In the genomic region with DNA sequence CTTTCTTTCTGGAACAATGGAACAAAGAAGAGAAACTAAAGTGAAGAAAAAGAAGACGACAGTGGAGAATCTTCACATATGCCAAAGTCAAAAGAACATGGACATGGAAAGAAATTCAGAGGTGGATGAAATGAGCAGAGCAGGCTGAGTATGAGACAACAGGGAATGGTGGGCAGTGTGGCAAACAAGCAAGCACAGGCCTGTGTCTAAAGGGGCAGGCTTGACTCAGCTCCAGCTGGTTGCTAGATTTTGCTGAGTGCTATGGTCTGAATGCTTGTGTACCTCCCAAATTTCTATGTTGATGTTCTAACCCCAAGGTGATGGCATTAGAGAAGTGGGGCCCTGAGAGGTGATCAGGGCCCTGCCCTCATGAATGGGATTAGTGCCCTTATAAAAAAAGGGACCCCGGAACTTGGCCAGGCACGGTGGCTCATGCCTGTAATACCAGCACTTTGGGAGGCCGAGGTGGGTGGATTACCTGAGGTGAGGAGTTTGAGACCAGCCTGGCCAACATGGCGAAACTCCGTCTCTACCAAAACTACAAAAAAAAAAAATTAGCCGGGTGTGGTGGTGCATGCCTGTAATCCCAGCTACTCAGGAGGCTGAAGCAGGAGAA, we compare ENCODE assay signal across 19 cellular contexts. TPM values are rescaled to one million over a fixed set of nuclear protein-coding genes. Genes with fewer than 3 reads are reported as not detected.
DNase-seq lines count a peak whose midpoint lies in the region; ATAC-seq, FAIRE-seq and TF ChIP-seq lines count a peak whose summit lies in the region.
"Had no signal": no experiment of that assay in that cellular context is flagged by ENCODE, and none has a peak within 500 bp of the region (broad histone marks: within the 10 kb centered on the region; RNA-seq: fewer than 3 reads in every experiment).

No MANE protein-coding gene starts in this region.

- H3K9me3 ChIP-seq in Caco-2: no peaks in the 10 kb centered on the region
- H3K9me3 ChIP-seq: BLaER1, heart left ventricle, neutrophil, thoracic aorta had no signal

- peak overlapping the region; percentile 12 for H3K27ac Mint-ChIP-seq in Caco-2 (ENCODE audit: unreplicated experiment)
- peak overlapping the region; percentile 87 to 90 for H3K27ac Mint-ChIP-seq in natural killer cell treated with Interleukin-12 subunit alpha and Interleukin-12 subunit beta and Interleukin-15 and Interleukin-18, amount 100 ng/mL, for 72 hours
- H3K27ac Mint-ChIP-seq: memory B cell had no signal

- intact Hi-C loops in Caco-2 (cut with micrococcal nuclease; ENCODE audit: unreplicated experiment): no loop called here

- CTCF ChIA-PET in Caco-2 (lab: Charles Lee): interaction anchor here (0.7 to 4.2 kb wide), 4 partner anchors 35 to 77 kb away, joined by 3 to 69 read pairs (median 4); no protein-coding TSS in a partner anchor

- H3K36me3 ChIP-seq in Caco-2 (ENCODE audit: control insufficient read depth, insufficient read depth, low read length): peaks cover 11% of the 10 kb centered on the region
- H3K36me3 ChIP-seq in bronchial epithelial cell (ENCODE audit: control insufficient read depth, insufficient read depth, low read length): peaks cover 34% of the 10 kb centered on the region

- H3K4me3 ChIP-seq in Caco-2 (ENCODE audit: low read depth, low read length) (no peak overlapping the region), bronchial epithelial cell (ENCODE audit: low read depth, low read length) (no peak overlapping the region)
- H3K4me3 ChIP-seq: BLaER1, heart left ventricle, K562, thoracic aorta had no signal

- H3K27me3 ChIP-seq in Caco-2 (replicated peaks; ENCODE audit: control insufficient read depth, insufficient read depth, low read length) (no peaks in the 10 kb centered on the region), bronchial epithelial cell (ENCODE audit: control insufficient read depth, insufficient read depth, low read length) (no peaks in the 10 kb centered on the region)
- H3K27me3 ChIP-seq: BLaER1, heart left ventricle, neutrophil had no signal

- H3K4me1 Mint-ChIP-seq in Caco-2 (ENCODE audit: low read depth, unreplicated experiment): peaks cover 39% of the 10 kb centered on the region
- peaks cover 34 to 38% of the 10 kb centered on the region in 2 donors for H3K4me1 Mint-ChIP-seq in natural killer cell treated with Interleukin-12 subunit alpha and Interleukin-12 subunit beta and Interleukin-15 and Interleukin-18, amount 100 ng/mL, for 72 hours (ENCODE audit: low read depth in 2 of 2)

- peaks cover 33% of the 10 kb centered on the region for H3K4me1 ChIP-seq in Caco-2
- H3K4me1 ChIP-seq: BLaER1 had no signal

- FAIRE-seq in HTR-8/SVneo (lab: Jason Lieb, UNC) (peak; percentile 54), bronchial epithelial cell (lab: Jason Lieb, UNC) (no peak)
- FAIRE-seq: K562 had no signal

- POLR2A ChIA-PET in Caco-2 (lab: Charles Lee): no interaction called here

- BruUV-seq in Caco-2 (replicated peaks; lab: Mats Ljungman, UMichigan): no TSS peak

- no peak overlapping the region for H3K4me3 Mint-ChIP-seq in Caco-2 (ENCODE audit: unreplicated experiment)
- H3K4me3 Mint-ChIP-seq in natural killer cell treated with Interleukin-12 subunit alpha and Interleukin-12 subunit beta and Interleukin-15 and Interleukin-18, amount 100 ng/mL, for 72 hours: peak overlapping the region; percentile 32
- H3K4me3 Mint-ChIP-seq: memory B cell had no signal

- H3K9me3 Mint-ChIP-seq in Caco-2 (ENCODE audit: unreplicated experiment): no peaks in the 10 kb centered on the region
- H3K9me3 Mint-ChIP-seq in natural killer cell treated with Interleukin-12 subunit alpha and Interleukin-12 subunit beta and Interleukin-15 and Interleukin-18, amount 100 ng/mL, for 72 hours: no peaks in the 10 kb centered on the region
- H3K9me3 Mint-ChIP-seq: memory B cell had no signal

- ATAC-seq in natural killer cell treated with Interleukin-12 subunit alpha and Interleukin-12 subunit beta and Interleukin-15 and Interleukin-18, amount 100 ng/mL, for 72 hours: no peak
- ATAC-seq: heart left ventricle, K562, right cardiac atrium had no signal

- peaks cover 100% of the 10 kb centered on the region for H3K36me3 Mint-ChIP-seq in Caco-2 (ENCODE audit: insufficient read depth, unreplicated experiment)
- peaks cover 6% of the 10 kb centered on the region for H3K36me3 Mint-ChIP-seq in natural killer cell treated with Interleukin-12 subunit alpha and Interleukin-12 subunit beta and Interleukin-15 and Interleukin-18, amount 100 ng/mL, for 72 hours

- DNase-seq in Caco-2: no peak
- DNase-seq in HTR-8/SVneo (ENCODE audit: insufficient read length, low spot score): no peak
- peak; percentile 70 for DNase-seq in bronchial epithelial cell (ENCODE audit: low read depth)
- no peak for DNase-seq in natural killer cell treated with Interleukin-12 subunit alpha and Interleukin-12 subunit beta and Interleukin-15 and Interleukin-18, amount 100 ng/mL, for 72 hours (ENCODE audit: low spot score)
- no peak for DNase-seq in NCI-H1105 treated with DMSO at 0.1 percent for 48 hours (lab: John Stamatoyannopoulos, UW)
- no peak for DNase-seq in HuH-7 (ENCODE audit: low spot score)
- no peak for DNase-seq in COLO668 (lab: John Stamatoyannopoulos, UW; ENCODE audit: unreplicated experiment)
- DNase-seq: activated gamma-delta T cell; dermis blood vessel endothelial cell; DMS53; heart left ventricle; NCI-H526; right cardiac atrium; stimulated activated CD4-positive, alpha-beta T cell treated with anti-CD3 and anti-CD28 coated beads, Interleukin-1b, Interleukin-23, amount 100 ng/mL, for 48 hours had no signal

- no peaks in the 10 kb centered on the region for H3K27me3 Mint-ChIP-seq in Caco-2 (ENCODE audit: insufficient read depth, unreplicated experiment)
- no peaks in the 10 kb centered on the region for H3K27me3 Mint-ChIP-seq in natural killer cell treated with Interleukin-12 subunit alpha and Interleukin-12 subunit beta and Interleukin-15 and Interleukin-18, amount 100 ng/mL, for 72 hours
- H3K27me3 Mint-ChIP-seq: memory B cell had no signal

- no peak for TF ChIP-seq CTCF in Caco-2 (IDR thresholded peaks at IDR 0.05; ENCODE audit: insufficient read depth in 1 of 2, low read depth in 1 of 2, low read length in 1 of 2, severe bottlenecking in 1 of 2, unreplicated experiment in 1 of 2)
- TF ChIP-seq CTCF in bronchial epithelial cell (IDR thresholded peaks at IDR 0.05; ENCODE audit: insufficient read depth, low read length, severe bottlenecking): no peak

RNA-seq across cellular contexts. Expression of gene ZMYND8, which starts 49.6 kb away (rescaled TPM):
- total RNA-seq in Caco-2 (2022): 180 and 194 TPM in 2 replicates
- 13.4 and 14.7 TPM in 2 replicates for total RNA-seq in bronchial epithelial cell
- total RNA-seq in natural killer cell treated with Interleukin-12 subunit alpha and Interleukin-12 subunit beta and Interleukin-15 and Interleukin-18, amount 100 ng/mL, for 72 hours: 10 to 100 TPM; 42.1 to 65.7 TPM
